In the genomic region with DNA sequence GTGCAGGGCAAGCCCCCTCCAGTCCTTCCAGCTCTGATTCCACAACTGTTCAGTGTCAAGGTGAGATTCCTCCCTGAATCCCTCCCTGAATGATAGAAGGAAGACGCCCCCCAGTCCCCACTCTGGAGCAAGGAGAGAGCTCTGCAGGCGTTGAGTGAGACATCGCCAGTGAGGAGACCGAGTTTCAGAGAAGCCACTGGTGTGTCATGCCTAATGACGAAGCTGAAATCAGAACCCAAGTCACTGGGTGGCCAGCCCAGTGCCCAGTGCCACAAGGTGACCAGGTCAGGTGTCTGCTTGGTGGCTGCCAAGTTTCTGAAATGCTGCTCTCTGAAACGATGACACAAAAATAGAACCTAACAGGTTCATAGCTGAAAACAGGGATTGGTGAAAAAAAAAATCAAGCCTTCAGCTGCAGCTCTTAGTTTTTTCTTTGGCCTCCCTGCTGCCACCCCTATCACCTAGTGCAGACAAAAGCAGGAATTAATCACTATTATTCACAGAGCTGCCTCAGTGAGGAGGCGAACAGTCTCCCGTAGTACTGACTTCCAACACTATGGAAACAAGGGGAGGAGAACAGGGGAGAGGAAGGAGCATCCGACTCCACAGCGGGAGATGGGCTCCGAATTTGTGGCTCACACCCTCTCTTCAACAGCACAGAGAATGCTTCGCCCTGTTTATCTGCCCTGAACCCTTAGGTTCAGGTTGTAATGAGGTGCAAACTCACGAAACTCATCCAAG, we compare ENCODE assay signal across 19 cellular contexts.
DNase-seq lines count a peak whose midpoint lies in the region; ATAC-seq and TF ChIP-seq lines count a peak whose summit lies in the region.
"Had no signal": no experiment of that assay in that cellular context is flagged by ENCODE, and none has a peak within 500 bp of the region (broad histone marks: within the 10 kb centered on the region; RNA-seq: fewer than 3 reads in every experiment).

No MANE protein-coding gene starts in this region.

- H3K27ac Mint-ChIP-seq in nephron: peak overlapping the region; percentile 95 to 99 (median 96)
- H3K27ac Mint-ChIP-seq: CD4-positive, alpha-beta T cell had no signal

- peak overlapping the region; percentile 32 for H3K9ac ChIP-seq in NT2/D1 (ENCODE audit: insufficient read length, low read depth)
- no peak overlapping the region for H3K9ac ChIP-seq in rectal smooth muscle tissue (ENCODE audit: low read length)

- WGBS in ectodermal cell, 2 experiments: 80 to 90% methylated on average over 11 to 13 of the region's 13 CpGs

- no peak for TF ChIP-seq CTCF in nephron (IDR thresholded peaks at IDR 0.05; ENCODE audit: unreplicated experiment in 3 of 3)

- H3K4me1 ChIP-seq in NT2/D1 (ENCODE audit: insufficient read depth, insufficient read length): peaks cover 5% of the 10 kb centered on the region
- H3K4me1 ChIP-seq in ectodermal cell (ENCODE audit: control insufficient read depth, insufficient read depth, low read length): peaks cover 18% of the 10 kb centered on the region
- peaks cover 11% of the 10 kb centered on the region for H3K4me1 ChIP-seq in rectal smooth muscle tissue (ENCODE audit: control insufficient read depth, insufficient read depth, low read length)

- H3K4me3 Mint-ChIP-seq in nephron: no peak overlapping the region
- H3K4me3 Mint-ChIP-seq: CD4-positive, alpha-beta T cell had no signal

- H3K36me3 Mint-ChIP-seq in nephron (ENCODE audit: low read depth): no peaks in the 10 kb centered on the region

- no peak for ATAC-seq in HG03159 (IDR thresholded peaks at IDR 0.05; ENCODE audit: unreplicated experiment)
- no peak for ATAC-seq in HG02678 (IDR thresholded peaks at IDR 0.05; ENCODE audit: unreplicated experiment)
- ATAC-seq: HCT116 had no signal

- H3K4me3 ChIP-seq in NT2/D1 (ENCODE audit: insufficient read length, low read depth) (no peak overlapping the region), ectodermal cell (ENCODE audit: insufficient read depth, low read depth, low read length) (no peak overlapping the region), rectal smooth muscle tissue (ENCODE audit: low read length) (no peak overlapping the region)
- H3K4me3 ChIP-seq: PC-9 had no signal

- peak overlapping the region; percentile 79 for H3K27ac ChIP-seq in ectodermal cell (ENCODE audit: insufficient read depth, low read depth, low read length, poor library complexity, severe bottlenecking)
- H3K27ac ChIP-seq in rectal smooth muscle tissue (ENCODE audit: low read depth, low read length): peak overlapping the region; percentile 37
- H3K27ac ChIP-seq: PC-9 had no signal

- H3K27me3 ChIP-seq in NT2/D1 (ENCODE audit: insufficient read depth, insufficient read length) (no peaks in the 10 kb centered on the region), ectodermal cell (ENCODE audit: control insufficient read depth, insufficient read depth, low read length, poor library complexity, severe bottlenecking) (no peaks in the 10 kb centered on the region), rectal smooth muscle tissue (ENCODE audit: control insufficient read depth, insufficient read depth, low read length) (no peaks in the 10 kb centered on the region)

- peaks cover 3% of the 10 kb centered on the region for H3K27me3 Mint-ChIP-seq in nephron (ENCODE audit: low read depth)
- H3K27me3 Mint-ChIP-seq: CD4-positive, alpha-beta T cell had no signal

- peaks cover 11% of the 10 kb centered on the region for H3K9me3 ChIP-seq in NT2/D1 (ENCODE audit: insufficient read depth, low read length)
- no peaks in the 10 kb centered on the region for H3K9me3 ChIP-seq in ectodermal cell (ENCODE audit: control insufficient read depth, low read length)

- H3K9me3 Mint-ChIP-seq in nephron: peaks cover 6% of the 10 kb centered on the region
- H3K9me3 Mint-ChIP-seq: CD4-positive, alpha-beta T cell had no signal

- no peak for DNase-seq in NT2/D1 (ENCODE audit: low read depth, low spot score)
- DNase-seq in T-helper 1 cell: no peak
- no peak for DNase-seq in NCI-H2171 treated with DMSO at 0.1 percent for 48 hours (lab: John Stamatoyannopoulos, UW)
- DNase-seq: ACHN; CD4-positive, alpha-beta T cell; GDM1; Karpas-422; MM.1S; NCI-H1105; NCI-H1694 treated with DMSO at 0.1 percent for 48 hours; NCI-H446 treated with DMSO at 0.1 percent for 48 hours; NCI-H748 treated with DMSO at 0.1 percent for 48 hours; PC-9 had no signal

- H3K36me3 ChIP-seq in NT2/D1 (ENCODE audit: insufficient read depth, insufficient read length, low read length) (no peaks in the 10 kb centered on the region), ectodermal cell (ENCODE audit: control insufficient read depth, insufficient read depth, low read length) (no peaks in the 10 kb centered on the region), rectal smooth muscle tissue (ENCODE audit: control insufficient read depth, insufficient read depth, low read length) (no peaks in the 10 kb centered on the region)

- peaks cover 32% of the 10 kb centered on the region for H3K4me1 Mint-ChIP-seq in nephron
